Comparison of ENCODE assay signal across 1 cellular context in the genomic region with DNA sequence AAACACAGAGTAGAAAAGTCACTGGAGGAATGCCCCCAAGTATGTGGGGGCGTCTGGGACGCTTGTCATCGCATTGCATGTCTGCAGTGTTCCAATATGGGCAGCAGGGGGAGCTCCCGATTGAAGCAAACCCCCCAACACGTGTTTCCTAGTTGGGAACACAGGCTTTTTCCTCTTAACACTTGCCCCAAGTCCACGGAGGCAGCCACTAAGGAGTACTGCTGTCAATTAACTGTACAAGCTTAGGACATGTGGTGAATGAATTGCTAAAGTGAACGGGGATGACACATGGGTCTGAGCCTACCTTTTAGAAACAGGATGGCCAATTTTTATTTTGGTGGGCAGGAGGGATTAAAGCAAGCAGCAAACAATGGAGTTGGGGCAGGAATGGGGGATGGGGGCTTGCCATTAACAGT.
TF ChIP-seq lines count a peak whose summit lies in the region.

No MANE protein-coding gene starts in this region.

TF ChIP-seq in HepG2, 621 proteins besides CTCF, POLR2A, EP300 and RAD21 (continued from another document):
- TF ChIP-seq, protein P1, sequence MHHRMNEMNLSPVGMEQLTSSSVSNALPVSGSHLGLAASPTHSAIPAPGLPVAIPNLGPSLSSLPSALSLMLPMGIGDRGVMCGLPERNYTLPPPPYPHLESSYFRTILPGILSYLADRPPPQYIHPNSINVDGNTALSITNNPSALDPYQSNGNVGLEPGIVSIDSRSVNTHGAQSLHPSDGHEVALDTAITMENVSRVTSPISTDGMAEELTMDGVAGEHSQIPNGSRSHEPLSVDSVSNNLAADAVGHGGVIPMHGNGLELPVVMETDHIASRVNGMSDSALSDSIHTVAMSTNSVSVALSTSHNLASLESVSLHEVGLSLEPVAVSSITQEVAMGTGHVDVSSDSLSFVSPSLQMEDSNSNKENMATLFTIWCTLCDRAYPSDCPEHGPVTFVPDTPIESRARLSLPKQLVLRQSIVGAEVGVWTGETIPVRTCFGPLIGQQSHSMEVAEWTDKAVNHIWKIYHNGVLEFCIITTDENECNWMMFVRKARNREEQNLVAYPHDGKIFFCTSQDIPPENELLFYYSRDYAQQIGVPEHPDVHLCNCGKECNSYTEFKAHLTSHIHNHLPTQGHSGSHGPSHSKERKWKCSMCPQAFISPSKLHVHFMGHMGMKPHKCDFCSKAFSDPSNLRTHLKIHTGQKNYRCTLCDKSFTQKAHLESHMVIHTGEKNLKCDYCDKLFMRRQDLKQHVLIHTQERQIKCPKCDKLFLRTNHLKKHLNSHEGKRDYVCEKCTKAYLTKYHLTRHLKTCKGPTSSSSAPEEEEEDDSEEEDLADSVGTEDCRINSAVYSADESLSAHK (CRISPR knock-in tag; IDR thresholded peaks at IDR 0.05; ENCODE audit: borderline replicate concordance), result no peak
- TF ChIP-seq, protein P2, sequence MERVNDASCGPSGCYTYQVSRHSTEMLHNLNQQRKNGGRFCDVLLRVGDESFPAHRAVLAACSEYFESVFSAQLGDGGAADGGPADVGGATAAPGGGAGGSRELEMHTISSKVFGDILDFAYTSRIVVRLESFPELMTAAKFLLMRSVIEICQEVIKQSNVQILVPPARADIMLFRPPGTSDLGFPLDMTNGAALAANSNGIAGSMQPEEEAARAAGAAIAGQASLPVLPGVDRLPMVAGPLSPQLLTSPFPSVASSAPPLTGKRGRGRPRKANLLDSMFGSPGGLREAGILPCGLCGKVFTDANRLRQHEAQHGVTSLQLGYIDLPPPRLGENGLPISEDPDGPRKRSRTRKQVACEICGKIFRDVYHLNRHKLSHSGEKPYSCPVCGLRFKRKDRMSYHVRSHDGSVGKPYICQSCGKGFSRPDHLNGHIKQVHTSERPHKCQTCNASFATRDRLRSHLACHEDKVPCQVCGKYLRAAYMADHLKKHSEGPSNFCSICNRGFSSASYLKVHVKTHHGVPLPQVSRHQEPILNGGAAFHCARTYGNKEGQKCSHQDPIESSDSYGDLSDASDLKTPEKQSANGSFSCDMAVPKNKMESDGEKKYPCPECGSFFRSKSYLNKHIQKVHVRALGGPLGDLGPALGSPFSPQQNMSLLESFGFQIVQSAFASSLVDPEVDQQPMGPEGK (CRISPR knock-in tag; IDR thresholded peaks at IDR 0.05), result peak; percentile 64
- TF ChIP-seq, protein P3, sequence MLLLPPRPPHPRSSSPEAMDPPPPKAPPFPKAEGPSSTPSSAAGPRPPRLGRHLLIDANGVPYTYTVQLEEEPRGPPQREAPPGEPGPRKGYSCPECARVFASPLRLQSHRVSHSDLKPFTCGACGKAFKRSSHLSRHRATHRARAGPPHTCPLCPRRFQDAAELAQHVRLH (CRISPR knock-in tag; IDR thresholded peaks at IDR 0.05; ENCODE audit: borderline replicate concordance, low read depth), result no peak
- peak; percentile 19 for TF ChIP-seq XRCC5 (optimal IDR thresholded peaks at IDR 0.05; ENCODE audit: low read length)
